ENCODE assay signal across 35 cellular contexts in genomic region chr10:7717767-7718166, GRCh38. TPM values are rescaled to one million over a fixed set of nuclear protein-coding genes. Genes with fewer than 3 reads are reported as not detected.
"Had no signal": no experiment of that assay in that cellular context is flagged by ENCODE, and none has a peak within 500 bp of the region (broad histone marks: within the 10 kb centered on the region; RNA-seq: fewer than 3 reads in every experiment).

No MANE protein-coding gene starts in this region.

- H3K9me3 ChIP-seq: colonic mucosa, gastrocnemius medialis, heart left ventricle, left lung, mucosa of descending colon, prostate gland, right atrium auricular region, sigmoid colon, stomach, thyroid gland, vagina had no signal

- H3K27me3 ChIP-seq: colonic mucosa, gastrocnemius medialis, heart left ventricle, hepatocyte, left lung, neural progenitor cell, right atrium auricular region, sigmoid colon, thyroid gland, vagina had no signal

- H3K4me3 ChIP-seq: colonic mucosa, gastrocnemius medialis, heart left ventricle, hepatocyte, left lung, mucosa of descending colon, neural progenitor cell, prostate gland, right atrium auricular region, sigmoid colon, stomach, thyroid gland, vagina had no signal

- H3K4me1 Mint-ChIP-seq: endodermal cell; mesothelial cell of epicardium; naive B cell; neural progenitor cell; stimulated activated naive B cell treated with anti-CD40 and anti-IgM and Interleukin-4, amounts not matched to agents 10 μg/mL and 1 μg/mL and 100 μg/mL, for 72 hours had no signal

- H3K9ac ChIP-seq: neural progenitor cell had no signal

- H3K27ac ChIP-seq: colonic mucosa, epithelial cell of prostate, gastrocnemius medialis, heart left ventricle, hepatocyte, left lung, neural progenitor cell, prostate gland, right atrium auricular region, sigmoid colon, stomach, thyroid gland, vagina had no signal

- H3K79me2 ChIP-seq: hepatocyte had no signal

- H3K4me3 Mint-ChIP-seq: dendritic cell treated with granulocyte-macrophage colony-stimulating factor and Interleukin-4, amounts not matched to agents 40 ng/mL and 50 ng/mL, for 4 days; endodermal cell; mesothelial cell of epicardium; naive B cell; natural killer cell treated with Interleukin-12 subunit alpha and Interleukin-12 subunit beta and Interleukin-15 and Interleukin-18, amount 100 ng/mL, for 72 hours; neural progenitor cell; stimulated activated naive B cell treated with anti-CD40 and anti-IgM and Interleukin-4, amounts not matched to agents 10 μg/mL and 1 μg/mL and 100 μg/mL, for 72 hours had no signal

- H2AFZ ChIP-seq: hepatocyte, neural progenitor cell had no signal

- H3K4me2 ChIP-seq: hepatocyte, neural progenitor cell had no signal

- ATAC-seq: esophagus mucosa; gastrocnemius medialis; heart left ventricle; left cardiac atrium; left lung; mucosa of descending colon; natural killer cell treated with Interleukin-12 subunit alpha and Interleukin-12 subunit beta and Interleukin-15 and Interleukin-18, amount 100 ng/mL, for 72 hours; stimulated activated naive B cell treated with anti-CD40 and anti-IgM and Interleukin-4, amounts not matched to agents 10 μg/mL and 1 μg/mL and 100 μg/mL, for 72 hours had no signal

- H3K36me3 Mint-ChIP-seq: mesothelial cell of epicardium; natural killer cell treated with Interleukin-12 subunit alpha and Interleukin-12 subunit beta and Interleukin-15 and Interleukin-18, amount 100 ng/mL, for 72 hours; neural progenitor cell; stimulated activated naive B cell treated with anti-CD40 and anti-IgM and Interleukin-4, amounts not matched to agents 10 μg/mL and 1 μg/mL and 100 μg/mL, for 72 hours had no signal

- H3K36me3 ChIP-seq: colonic mucosa, gastrocnemius medialis, heart left ventricle, left lung, neural progenitor cell, prostate gland, right atrium auricular region, sigmoid colon, stomach, thyroid gland, vagina had no signal

- H3K27ac Mint-ChIP-seq: dendritic cell treated with granulocyte-macrophage colony-stimulating factor and Interleukin-4, amounts not matched to agents 40 ng/mL and 50 ng/mL, for 4 days; endodermal cell; mesothelial cell of epicardium; naive B cell; natural killer cell treated with Interleukin-12 subunit alpha and Interleukin-12 subunit beta and Interleukin-15 and Interleukin-18, amount 100 ng/mL, for 72 hours; neural progenitor cell; stimulated activated naive B cell treated with anti-CD40 and anti-IgM and Interleukin-4, amounts not matched to agents 10 μg/mL and 1 μg/mL and 100 μg/mL, for 72 hours had no signal

- H3K9me3 Mint-ChIP-seq: dendritic cell treated with granulocyte-macrophage colony-stimulating factor and Interleukin-4, amounts not matched to agents 40 ng/mL and 50 ng/mL, for 4 days; endodermal cell; mesothelial cell of epicardium; natural killer cell treated with Interleukin-12 subunit alpha and Interleukin-12 subunit beta and Interleukin-15 and Interleukin-18, amount 100 ng/mL, for 72 hours; stimulated activated naive B cell treated with anti-CD40 and anti-IgM and Interleukin-4, amounts not matched to agents 10 μg/mL and 1 μg/mL and 100 μg/mL, for 72 hours had no signal

- DNase-seq: colonic mucosa; effector CD8-positive, alpha-beta T cell; endodermal cell; foreskin fibroblast; gastrocnemius medialis; heart left ventricle; kidney; left cardiac atrium; left lung; mesenchymal stem cell; mucosa of descending colon; naive B cell; nucleus accumbens; sigmoid colon; stimulated activated CD4-positive, alpha-beta T cell treated with anti-CD3 and anti-CD28 coated beads, Interleukin-4, amount 100 ng/mL, for 4 hours; stimulated activated naive B cell treated with anti-CD40 and anti-IgM and Interleukin-4, amounts not matched to agents 10 μg/mL and 1 μg/mL and 100 μg/mL, for 72 hours; stomach; thyroid gland; trophoblast cell had no signal

RNA-seq across cellular contexts. Expression of gene ITIH2, which starts 14.7 kb away (rescaled TPM):
- total RNA-seq: endodermal cell; esophagus mucosa; glomerular endothelial cell; heart left ventricle; left cardiac atrium; lower leg skin; lung microvascular endothelial cell; mesothelial cell of epicardium; mucosa of descending colon; natural killer cell treated with Interleukin-12 subunit alpha and Interleukin-12 subunit beta and Interleukin-15 and Interleukin-18, amount 100 ng/mL, for 72 hours; osteocyte; prostate gland; right atrium auricular region; sigmoid colon; subcutaneous adipose tissue; thyroid gland; ureter; vagina had no signal
- polyA plus RNA-seq: heart left ventricle, sigmoid colon had no signal

RNA-seq across cellular contexts. Expression of gene ITIH5, which starts 51.0 kb away (rescaled TPM):
- total RNA-seq: natural killer cell treated with Interleukin-12 subunit alpha and Interleukin-12 subunit beta and Interleukin-15 and Interleukin-18, amount 100 ng/mL, for 72 hours had no signal
